Comparison of ENCODE assay signal across 1 cellular context in genomic region chr1:187476671-187477070, GRCh38.
TF ChIP-seq lines count a peak whose summit lies in the region.

No MANE protein-coding gene starts in this region.

TF ChIP-seq in HCT116, 20 proteins besides CTCF, POLR2A, EP300 and RAD21 (continued from another document):
- TF ChIP-seq ZFX (IDR thresholded peaks at IDR 0.05) (no peak), CEBPB (IDR thresholded peaks at IDR 0.05; ENCODE audit: low read depth) (no peak)
TF ChIP-seq in HCT116: peak in this region for 0.
